1 cellular context compared by ENCODE assay signal in genomic region chrX:16868920-16869319, GRCh38.
TF ChIP-seq lines count a peak whose summit lies in the region.

No MANE protein-coding gene starts in this region.

TF ChIP-seq in H1, 55 proteins besides CTCF, POLR2A, EP300 and RAD21 (continued from another document):
- no peak for TF ChIP-seq HDAC6 (IDR thresholded peaks at IDR 0.05; ENCODE audit: low read depth, low read length)
- no peak for TF ChIP-seq BCL11A (IDR thresholded peaks at IDR 0.05; ENCODE audit: low read depth in 2 of 2, low read length in 2 of 2)
- no peak for TF ChIP-seq E2F6 (IDR thresholded peaks at IDR 0.05)
- TF ChIP-seq SP1 (IDR thresholded peaks at IDR 0.05; ENCODE audit: low read depth, low read length): no peak
